10 cellular contexts compared by ENCODE assay signal in the genomic region with DNA sequence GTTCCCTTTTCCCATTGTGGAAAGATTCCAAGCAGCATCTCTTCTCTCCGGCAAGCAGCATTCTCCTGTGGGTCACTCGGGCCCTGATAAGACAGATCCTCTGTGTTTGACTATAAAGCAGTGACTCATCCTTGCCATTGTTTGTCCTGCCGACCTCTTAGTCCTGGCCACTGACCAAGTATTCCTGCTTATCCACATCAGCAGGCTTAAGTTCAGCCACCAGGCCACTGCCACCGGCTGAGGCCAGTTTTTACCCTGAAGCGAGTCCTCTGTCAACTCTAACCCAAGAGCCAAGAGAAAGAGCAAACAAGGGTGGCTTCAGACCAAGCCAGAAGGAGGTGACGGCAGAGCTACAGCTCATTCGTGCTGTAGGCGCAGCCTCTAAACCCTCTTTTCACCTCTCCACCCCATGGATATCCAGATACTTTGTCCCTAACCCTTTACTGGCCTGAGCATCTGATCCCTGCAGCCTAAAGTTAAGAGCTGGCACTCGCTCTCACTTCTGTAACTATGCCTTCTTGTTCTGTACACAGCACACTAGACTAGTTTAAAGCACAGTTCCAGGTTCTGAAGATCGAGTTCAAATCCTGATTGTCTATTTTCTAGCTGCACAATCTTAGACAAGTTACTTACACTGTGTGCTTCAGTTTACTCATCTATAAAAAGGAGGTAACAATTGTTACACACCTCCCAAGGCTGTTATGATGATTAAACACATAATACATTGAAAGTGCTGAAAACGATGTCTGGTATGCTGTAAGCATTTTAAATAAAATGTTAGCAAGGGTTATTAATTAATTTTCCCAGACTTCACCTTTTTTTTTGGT. TPM values are rescaled to one million over a fixed set of nuclear protein-coding genes. Genes with fewer than 3 reads are reported as not detected.
A peak's percentile ranks its signal among the peaks of the same experiment; 100 is the strongest.
DNase-seq lines count a peak whose midpoint lies in the region; ATAC-seq, FAIRE-seq and TF ChIP-seq lines count a peak whose summit lies in the region.
"Had no signal": no experiment of that assay in that cellular context is flagged by ENCODE, and none has a peak within 500 bp of the region (broad histone marks: within the 10 kb centered on the region; RNA-seq: fewer than 3 reads in every experiment).

No MANE protein-coding gene starts in this region.

- H3K36me3 ChIP-seq in bronchial epithelial cell (ENCODE audit: control insufficient read depth, insufficient read depth, low read length) (no peaks in the 10 kb centered on the region), left lung (no peaks in the 10 kb centered on the region)

- peak overlapping the region in 1 of 2 donors; percentile 13 for H3K27ac ChIP-seq in left lung

- H3K4me1 ChIP-seq in left lung = peaks cover 0 to 11% of the 10 kb centered on the region in 2 donors

- H3K27me3 ChIP-seq in bronchial epithelial cell (ENCODE audit: control insufficient read depth, insufficient read depth, low read length) (peaks cover 4% of the 10 kb centered on the region), left lung (no peaks in the 10 kb centered on the region)

- TF ChIP-seq CTCF in bronchial epithelial cell (IDR thresholded peaks at IDR 0.05; ENCODE audit: insufficient read depth, low read length, severe bottlenecking) = no peak
- TF ChIP-seq CTCF in left lung (IDR thresholded peaks at IDR 0.05) = no peak

- in situ Hi-C loops in G401 (cut with HindIII; ENCODE audit: low sequenced_read_pairs) = no loop called here

- peak; percentile 29 for DNase-seq in NCI-H1092 treated with DMSO at 0.1 percent for 48 hours (lab: John Stamatoyannopoulos, UW)
- DNase-seq in NCI-H1092 (lab: John Stamatoyannopoulos, UW) = no peak
- DNase-seq in bronchial epithelial cell (ENCODE audit: low read depth) = peak; percentile 44
- peak in 1 of 2 donors; percentile 49 for DNase-seq in left lung
- peak; percentile 93 for DNase-seq in urothelium cell line (ENCODE audit: low spot score)
- DNase-seq in NCI-H1694 treated with DMSO at 0.1 percent for 48 hours (lab: John Stamatoyannopoulos, UW) = no peak
- no peak for DNase-seq in G401 (ENCODE audit: low spot score)
- DNase-seq in UCSD-AML1 (lab: John Stamatoyannopoulos, UW; ENCODE audit: unreplicated experiment) = no peak
- DNase-seq: activated B cell treated with CpG ODN at 0.5 μM for 24 hours had no signal

- peak; percentile 87 for ATAC-seq in left lung
- ATAC-seq: stimulated activated effector memory CD8-positive, alpha-beta T cell treated with anti-CD3 and anti-CD28 coated beads, Interleukin-12 subunit alpha, Interleukin-12 subunit beta, amount 100 ng/mL, for 72 hours had no signal

- no peak overlapping the region for H3K4me3 ChIP-seq in bronchial epithelial cell (ENCODE audit: low read depth, low read length)
- H3K4me3 ChIP-seq in left lung = no peak overlapping the region

- FAIRE-seq in bronchial epithelial cell (lab: Jason Lieb, UNC) (no peak), urothelium cell line (lab: Jason Lieb, UNC) (peak; percentile 63)

- no peaks in the 10 kb centered on the region for H3K9me3 ChIP-seq in left lung

- intact Hi-C loops in left lung (cut with DNase I) = no loop called here

RNA-seq across cellular contexts. Expression of a gene that starts 31.0 kb away (rescaled TPM):
- total RNA-seq in bronchial epithelial cell (1.1 and 1.2 TPM in 2 replicates), left lung (1 to 10 TPM; 6.6 to 9.6 TPM)
- total RNA-seq in G401 (2014; rRNA removed; shearing (Covaris generic)) = not detected in 2 replicates

Comparison
In these comparisons a context has a peak if more than half of its experiments do, and no peak if none do; other contexts are left out.
1. DNase-seq: peak in NCI-H1092 treated with DMSO at 0.1 percent for 48 hours (single experiment), bronchial epithelial cell (single experiment) and urothelium cell line (single experiment); none in NCI-H1092 (single experiment), NCI-H1694 treated with DMSO at 0.1 percent for 48 hours (single experiment), G401 (single experiment) and UCSD-AML1 (single experiment).